In the genomic region with DNA sequence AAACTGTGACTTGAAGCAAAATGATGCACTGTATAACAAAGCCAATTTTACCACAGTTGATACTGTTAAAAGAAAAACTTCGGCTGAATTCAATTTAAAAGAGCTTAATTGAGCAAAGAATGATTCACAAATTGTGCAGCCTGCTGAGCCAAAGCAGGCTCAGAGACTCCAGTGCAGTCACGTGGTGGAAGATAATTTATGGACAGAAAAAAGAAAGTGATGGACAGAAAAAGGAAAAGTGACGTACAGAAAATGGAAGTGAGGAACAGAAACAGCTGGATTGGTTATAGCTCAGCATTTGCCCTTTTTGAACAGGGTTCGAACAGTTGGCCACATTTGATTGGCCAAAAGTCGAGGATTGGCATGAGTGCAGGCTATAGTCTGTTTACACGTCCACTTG, we compare ENCODE assay signal across 3 cellular contexts.
TF ChIP-seq lines count a peak whose summit lies in the region.

No MANE protein-coding gene starts in this region.

TF ChIP-seq in HEK293T, 16 proteins besides CTCF, POLR2A, EP300 and RAD21:
- no peak for TF ChIP-seq SP1 (IDR thresholded peaks at IDR 0.05)
- TF ChIP-seq, protein P1, sequence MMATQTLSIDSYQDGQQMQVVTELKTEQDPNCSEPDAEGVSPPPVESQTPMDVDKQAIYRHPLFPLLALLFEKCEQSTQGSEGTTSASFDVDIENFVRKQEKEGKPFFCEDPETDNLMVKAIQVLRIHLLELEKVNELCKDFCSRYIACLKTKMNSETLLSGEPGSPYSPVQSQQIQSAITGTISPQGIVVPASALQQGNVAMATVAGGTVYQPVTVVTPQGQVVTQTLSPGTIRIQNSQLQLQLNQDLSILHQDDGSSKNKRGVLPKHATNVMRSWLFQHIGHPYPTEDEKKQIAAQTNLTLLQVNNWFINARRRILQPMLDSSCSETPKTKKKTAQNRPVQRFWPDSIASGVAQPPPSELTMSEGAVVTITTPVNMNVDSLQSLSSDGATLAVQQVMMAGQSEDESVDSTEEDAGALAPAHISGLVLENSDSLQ (IDR thresholded peaks at IDR 0.05): peak; percentile 24; the same call in 1 of the 2 replicates

TF ChIP-seq in SK-N-SH, 30 proteins besides CTCF, POLR2A, EP300 and RAD21:
- TF ChIP-seq, protein P2, sequence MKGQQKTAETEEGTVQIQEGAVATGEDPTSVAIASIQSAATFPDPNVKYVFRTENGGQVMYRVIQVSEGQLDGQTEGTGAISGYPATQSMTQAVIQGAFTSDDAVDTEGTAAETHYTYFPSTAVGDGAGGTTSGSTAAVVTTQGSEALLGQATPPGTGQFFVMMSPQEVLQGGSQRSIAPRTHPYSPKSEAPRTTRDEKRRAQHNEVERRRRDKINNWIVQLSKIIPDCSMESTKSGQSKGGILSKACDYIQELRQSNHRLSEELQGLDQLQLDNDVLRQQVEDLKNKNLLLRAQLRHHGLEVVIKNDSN (IDR thresholded peaks at IDR 0.05; ENCODE audit: borderline replicate concordance, low read depth): peak; percentile 26; the same call in 1 of the 2 replicates
- no peak for TF ChIP-seq FOXJ3 (CRISPR knock-in tag; IDR thresholded peaks at IDR 0.05)

TF ChIP-seq in K562, 482 proteins besides CTCF, POLR2A, EP300 and RAD21:
- TF ChIP-seq ZNF778 (CRISPR knock-in tag; IDR thresholded peaks at IDR 0.05) (no peak), ATF7 (IDR thresholded peaks at IDR 0.05) (no peak), MEIS2 (IDR thresholded peaks at IDR 0.05; ENCODE audit: partially characterized antibody) (peak; percentile 12), RNF2 (IDR thresholded peaks at IDR 0.05) (no peak), RBFOX2 (IDR thresholded peaks at IDR 0.05; ENCODE audit: low read depth, low read length) (no peak)
- TF ChIP-seq, protein P3, sequence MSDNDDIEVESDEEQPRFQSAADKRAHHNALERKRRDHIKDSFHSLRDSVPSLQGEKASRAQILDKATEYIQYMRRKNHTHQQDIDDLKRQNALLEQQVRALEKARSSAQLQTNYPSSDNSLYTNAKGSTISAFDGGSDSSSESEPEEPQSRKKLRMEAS (CRISPR knock-in tag; IDR thresholded peaks at IDR 0.05): no peak
- TF ChIP-seq, protein P4, sequence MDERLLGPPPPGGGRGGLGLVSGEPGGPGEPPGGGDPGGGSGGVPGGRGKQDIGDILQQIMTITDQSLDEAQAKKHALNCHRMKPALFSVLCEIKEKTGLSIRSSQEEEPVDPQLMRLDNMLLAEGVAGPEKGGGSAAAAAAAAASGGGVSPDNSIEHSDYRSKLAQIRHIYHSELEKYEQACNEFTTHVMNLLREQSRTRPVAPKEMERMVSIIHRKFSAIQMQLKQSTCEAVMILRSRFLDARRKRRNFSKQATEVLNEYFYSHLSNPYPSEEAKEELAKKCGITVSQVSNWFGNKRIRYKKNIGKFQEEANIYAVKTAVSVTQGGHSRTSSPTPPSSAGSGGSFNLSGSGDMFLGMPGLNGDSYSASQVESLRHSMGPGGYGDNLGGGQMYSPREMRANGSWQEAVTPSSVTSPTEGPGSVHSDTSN (CRISPR knock-in tag; IDR thresholded peaks at IDR 0.05; ENCODE audit: low read depth): no peak
- TF ChIP-seq, protein P4 (tag; conservative IDR thresholded peaks at IDR 0.05; ENCODE audit: low read depth): 0 out of 2 replicates have a peak, but pooled peaks have one; percentile 35
- TF ChIP-seq, protein P5, sequence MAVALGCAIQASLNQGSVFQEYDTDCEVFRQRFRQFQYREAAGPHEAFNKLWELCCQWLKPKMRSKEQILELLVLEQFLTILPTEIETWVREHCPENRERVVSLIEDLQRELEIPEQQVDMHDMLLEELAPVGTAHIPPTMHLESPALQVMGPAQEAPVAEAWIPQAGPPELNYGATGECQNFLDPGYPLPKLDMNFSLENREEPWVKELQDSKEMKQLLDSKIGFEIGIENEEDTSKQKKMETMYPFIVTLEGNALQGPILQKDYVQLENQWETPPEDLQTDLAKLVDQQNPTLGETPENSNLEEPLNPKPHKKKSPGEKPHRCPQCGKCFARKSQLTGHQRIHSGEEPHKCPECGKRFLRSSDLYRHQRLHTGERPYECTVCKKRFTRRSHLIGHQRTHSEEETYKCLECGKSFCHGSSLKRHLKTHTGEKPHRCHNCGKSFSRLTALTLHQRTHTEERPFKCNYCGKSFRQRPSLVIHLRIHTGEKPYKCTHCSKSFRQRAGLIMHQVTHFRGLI (CRISPR knock-in tag; IDR thresholded peaks at IDR 0.05): no peak
- TF ChIP-seq, protein P1 (IDR thresholded peaks at IDR 0.05): peak; percentile 27; the same call in 1 of the 2 replicates
